In genomic region chr22:40224702-40225101, GRCh38 we compare ENCODE assay signal across 16 cellular contexts. TPM values are rescaled to one million over a fixed set of nuclear protein-coding genes. Genes with fewer than 3 reads are reported as not detected.
A peak's percentile ranks its signal among the peaks of the same experiment; 100 is the strongest.
DNase-seq lines count a peak whose midpoint lies in the region; ATAC-seq, FAIRE-seq and TF ChIP-seq lines count a peak whose summit lies in the region.
"Had no signal": no experiment of that assay in that cellular context is flagged by ENCODE, and none has a peak within 500 bp of the region (broad histone marks: within the 10 kb centered on the region; RNA-seq: fewer than 3 reads in every experiment).

No MANE protein-coding gene starts in this region.

- no peaks in the 10 kb centered on the region for H3K27me3 ChIP-seq in bronchial epithelial cell (ENCODE audit: control insufficient read depth, insufficient read depth, low read length)
- H3K27me3 ChIP-seq: BLaER1 treated with 17β-estradiol and CSF1 and Interleukin-3, amounts not matched to agents 10 nM and 100 nM; heart right ventricle; left lung; ovary had no signal

- no peaks in the 10 kb centered on the region for H3K27me3 Mint-ChIP-seq in activated CD8-positive, alpha-beta T cell treated with anti-CD3 and anti-CD28 coated beads, Interleukin-2, amount 10 ng/mL, durations not matched to agents 7 days and 5 days (ENCODE audit: low read depth)

- DNase-seq in HK-2 (ENCODE audit: unreplicated experiment), result peak; percentile 44
- peak; percentile 23 for DNase-seq in activated CD8-positive, alpha-beta T cell treated with anti-CD3 and anti-CD28 coated beads, Interleukin-2, amount 10 ng/mL, durations not matched to agents 7 days and 5 days
- peak; percentile 38 for DNase-seq in bronchial epithelial cell (ENCODE audit: low read depth)
- peak; percentile 60 for DNase-seq in stimulated activated CD4-positive, alpha-beta T cell treated with anti-CD3 and anti-CD28 coated beads, Interleukin-4, amount 100 ng/mL, for 1 hour
- DNase-seq in DMS79 (lab: John Stamatoyannopoulos, UW), result no peak
- DNase-seq in NCI-H2081 treated with DMSO at 0.1 percent for 48 hours (lab: John Stamatoyannopoulos, UW), result no peak
- DNase-seq: heart right ventricle; NCI-H1694 treated with DMSO at 0.1 percent for 48 hours; NK-92 treated with Interleukin-12 subunit alpha and Interleukin-12 subunit beta, amount 100 ng/mL, for 24 hours; ovary had no signal

- H3K9me3 Mint-ChIP-seq in activated CD8-positive, alpha-beta T cell treated with anti-CD3 and anti-CD28 coated beads, Interleukin-2, amount 10 ng/mL, durations not matched to agents 7 days and 5 days (ENCODE audit: insufficient read depth), result no peaks in the 10 kb centered on the region

- POLR2A ChIA-PET in activated CD8-positive, alpha-beta T cell treated with anti-CD3 and anti-CD28 coated beads, Interleukin-2, amount 10 ng/mL, durations not matched to agents 7 days and 5 days (lab: Charles Lee), result no interaction called here

- H3K4me3 Mint-ChIP-seq in activated CD8-positive, alpha-beta T cell treated with anti-CD3 and anti-CD28 coated beads, Interleukin-2, amount 10 ng/mL, durations not matched to agents 7 days and 5 days, result no peak overlapping the region

- H3K27ac Mint-ChIP-seq in activated CD8-positive, alpha-beta T cell treated with anti-CD3 and anti-CD28 coated beads, Interleukin-2, amount 10 ng/mL, durations not matched to agents 7 days and 5 days, result no peak overlapping the region

- TF ChIP-seq CTCF in bronchial epithelial cell (IDR thresholded peaks at IDR 0.05; ENCODE audit: insufficient read depth, low read length, severe bottlenecking), result no peak

- peaks cover 39% of the 10 kb centered on the region for H3K4me1 Mint-ChIP-seq in activated CD8-positive, alpha-beta T cell treated with anti-CD3 and anti-CD28 coated beads, Interleukin-2, amount 10 ng/mL, durations not matched to agents 7 days and 5 days (ENCODE audit: low read depth)

- peaks cover 29% of the 10 kb centered on the region for H3K36me3 Mint-ChIP-seq in activated CD8-positive, alpha-beta T cell treated with anti-CD3 and anti-CD28 coated beads, Interleukin-2, amount 10 ng/mL, durations not matched to agents 7 days and 5 days (ENCODE audit: low read depth)

- CTCF ChIA-PET in activated CD8-positive, alpha-beta T cell treated with anti-CD3 and anti-CD28 coated beads, Interleukin-2, amount 10 ng/mL, durations not matched to agents 7 days and 5 days (lab: Charles Lee), result interaction anchor here (1.0 to 1.5 kb wide), 2 partner anchors 17 to 18 kb away, joined by 3 to 4 read pairs; no protein-coding TSS in a partner anchor

- no peak for FAIRE-seq in bronchial epithelial cell (lab: Jason Lieb, UNC)
- FAIRE-seq: GM18507 had no signal

- H3K36me3 ChIP-seq in bronchial epithelial cell (ENCODE audit: control insufficient read depth, insufficient read depth, low read length), result no peaks in the 10 kb centered on the region
- H3K36me3 ChIP-seq: left lung, ovary had no signal

- ATAC-seq in activated CD8-positive, alpha-beta T cell treated with anti-CD3 and anti-CD28 coated beads, Interleukin-2, amount 10 ng/mL, durations not matched to agents 7 days and 5 days, result peak; percentile 55
- ATAC-seq in GM18498 (IDR thresholded peaks at IDR 0.05; ENCODE audit: unreplicated experiment) (no peak), HG02678 (IDR thresholded peaks at IDR 0.05; ENCODE audit: unreplicated experiment) (no peak)
- ATAC-seq: left lung had no signal

- H3K4me3 ChIP-seq in bronchial epithelial cell (ENCODE audit: low read depth, low read length), result no peak overlapping the region
- H3K4me3 ChIP-seq: BLaER1 treated with 17β-estradiol and CSF1 and Interleukin-3, amounts not matched to agents 10 nM and 100 nM; heart right ventricle; left lung; ovary; SK-N-MC had no signal

RNA-seq across cellular contexts. Expression of gene TNRC6B, which starts 47.0 kb away (rescaled TPM):
- total RNA-seq in activated CD8-positive, alpha-beta T cell treated with anti-CD3 and anti-CD28 coated beads, Interleukin-2, amount 10 ng/mL, durations not matched to agents 7 days and 5 days, result 10 to 100 TPM; 62.9 to 63.3 TPM
- 8.3 and 8.4 TPM in 2 replicates for total RNA-seq in bronchial epithelial cell

Comparison
In these comparisons a context has a peak if more than half of its experiments do, and no peak if none do; other contexts are left out.
1. DNase-seq: peak in HK-2 (single experiment), activated CD8-positive, alpha-beta T cell treated with anti-CD3 and anti-CD28 coated beads, Interleukin-2, amount 10 ng/mL, durations not matched to agents 7 days and 5 days (single experiment), bronchial epithelial cell (single experiment) and stimulated activated CD4-positive, alpha-beta T cell treated with anti-CD3 and anti-CD28 coated beads, Interleukin-4, amount 100 ng/mL, for 1 hour (single experiment); none in DMS79 (single experiment) and NCI-H2081 treated with DMSO at 0.1 percent for 48 hours (single experiment).